In the genomic region with DNA sequence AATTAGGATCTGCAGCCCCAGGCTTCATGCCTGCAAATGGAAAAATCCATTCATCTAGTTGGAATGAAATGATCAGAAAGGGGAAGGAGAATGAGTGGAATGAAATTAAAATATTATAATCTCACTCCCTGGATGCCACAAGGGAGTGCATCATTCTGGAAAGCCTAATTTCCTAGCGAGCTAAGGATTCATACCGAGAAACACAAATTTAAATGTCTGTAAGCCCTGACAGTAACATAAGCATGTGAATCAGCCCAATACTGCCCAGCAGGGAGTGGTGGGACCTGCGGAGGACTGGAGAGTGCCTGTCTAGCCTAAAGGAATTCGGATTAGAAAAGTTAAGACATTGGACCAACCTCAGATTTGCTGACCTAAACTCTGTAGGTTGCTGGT, we compare ENCODE assay signal across 18 cellular contexts. TPM values are rescaled to one million over a fixed set of nuclear protein-coding genes. Genes with fewer than 3 reads are reported as not detected.
A peak's percentile ranks its signal among the peaks of the same experiment; 100 is the strongest.
DNase-seq lines count a peak whose midpoint lies in the region; ATAC-seq and TF ChIP-seq lines count a peak whose summit lies in the region.
"Had no signal": no experiment of that assay in that cellular context is flagged by ENCODE, and none has a peak within 500 bp of the region (broad histone marks: within the 10 kb centered on the region; RNA-seq: fewer than 3 reads in every experiment).

No MANE protein-coding gene starts in this region.

- H3K9me3 Mint-ChIP-seq in WTC11, result peaks cover 6% of the 10 kb centered on the region
- H3K9me3 Mint-ChIP-seq: naive B cell had no signal

- peak overlapping the region; percentile 98 for H3K27ac Mint-ChIP-seq in WTC11

- CTCF ChIA-PET in WTC11 (lab: Charles Lee), result interaction anchor here (1.0 to 2.5 kb wide), 5 partner anchors 38 to 123 kb away, joined by 3 to 18 read pairs (median 8); a partner anchor contains a TSS

- peak overlapping the region; percentile 54 for H3K4me3 Mint-ChIP-seq in WTC11
- H3K4me3 Mint-ChIP-seq: naive B cell had no signal

- H3K4me3 ChIP-seq in AG09309 (ENCODE audit: control insufficient read depth, low read depth, low read length), result no peak overlapping the region
- H3K4me3 ChIP-seq: BLaER1 treated with 17β-estradiol and CSF1 and Interleukin-3, amounts not matched to agents 10 nM and 100 nM; SJCRH30 had no signal

- H3K4me1 Mint-ChIP-seq in WTC11, result peaks cover 53% of the 10 kb centered on the region

- POLR2A ChIA-PET in WTC11 (lab: Charles Lee), result interaction anchor here (1.4 kb wide), 1 partner anchor 49 kb away, joined by 4 read pairs; a partner anchor contains a TSS

- H3K36me3 Mint-ChIP-seq in WTC11, result peaks cover 13% of the 10 kb centered on the region

- in situ Hi-C loops in G401 (cut with HindIII; ENCODE audit: low sequenced_read_pairs), result no loop called here

- TF ChIP-seq CTCF in AG09309 (IDR thresholded peaks at IDR 0.05; ENCODE audit: control insufficient read depth, insufficient read depth, low read depth, low read length, missing control alignments) (no peak), WTC11 (IDR thresholded peaks at IDR 0.05) (no peak)

- DNase-seq in AG09309 (ENCODE audit: low read depth), result peak; percentile 20
- peak; percentile 19 for DNase-seq in G401 (ENCODE audit: low spot score)
- peak; percentile 54 for DNase-seq in WTC11 (ENCODE audit: low spot score)
- DNase-seq in iPS-NIHi11 (ENCODE audit: low spot score), result peak; percentile 50
- DNase-seq in NCI-H2171 treated with DMSO at 0.1 percent for 48 hours (lab: John Stamatoyannopoulos, UW), result no peak
- no peak for DNase-seq in CD1c-positive myeloid dendritic cell (ENCODE audit: extremely low spot score)
- DNase-seq in stimulated activated CD4-positive, alpha-beta T cell treated with anti-CD3 and anti-CD28 coated beads, Interleukin-4, amount 100 ng/mL, for 24 hours, result no peak
- DNase-seq: activated CD8-positive, alpha-beta memory T cell treated with anti-CD3 and anti-CD28 coated beads, Interleukin-2, amount 50 U/mL, for 48 hours; effector CD4-positive, alpha-beta T cell; GF-D8; left colon; naive B cell; retina; SJCRH30; stimulated activated CD4-positive, alpha-beta T cell treated with anti-CD3 and anti-CD28 coated beads, Interleukin-2, amount 100 ng/mL, for 24 hours had no signal

- ATAC-seq in WTC11 (peak; percentile 60), HG03432 (IDR thresholded peaks at IDR 0.05; ENCODE audit: unreplicated experiment) (no peak)
- ATAC-seq: HCT116, left colon had no signal

- H3K27me3 Mint-ChIP-seq in WTC11 (ENCODE audit: low read depth), result no peaks in the 10 kb centered on the region
- H3K27me3 Mint-ChIP-seq: naive B cell had no signal

TF ChIP-seq in WTC11, 78 proteins besides CTCF, POLR2A, EP300 and RAD21:
- TF ChIP-seq ATF1 (CRISPR knock-in tag; IDR thresholded peaks at IDR 0.05) (no peak), ETV6 (CRISPR knock-in tag; IDR thresholded peaks at IDR 0.05) (0 out of 2 replicates have a peak, but pooled peaks have one; percentile 46)

RNA-seq across cellular contexts. Expression of a gene that starts 38.3 kb away (rescaled TPM):
- total RNA-seq in G401 (2014; rRNA removed; shearing (Covaris generic)), result 7.6 and 16.7 TPM in 2 replicates
- 16.9 to 23.3 TPM (median 16.9 TPM) in 3 replicates for total RNA-seq in WTC11 (2021)

RNA-seq across cellular contexts. Expression of a gene that starts 48.8 kb away (rescaled TPM):
- 9.0 and 12.3 TPM in 2 replicates for total RNA-seq in G401 (2014; rRNA removed; shearing (Covaris generic))
- total RNA-seq in WTC11 (2021), result 11.2 to 11.3 TPM (median 11.2 TPM) in 3 replicates
- total RNA-seq: SJCRH30 had no signal

RNA-seq across cellular contexts. Expression of a gene that starts 50.8 kb away (rescaled TPM):
- total RNA-seq in G401 (2014; rRNA removed; shearing (Covaris generic)), result 7.1 and 17.8 TPM in 2 replicates
- total RNA-seq in WTC11 (2021), result 9.9 to 12.8 TPM (median 10.1 TPM) in 3 replicates
- total RNA-seq: SJCRH30 had no signal

Comparison
In these comparisons a context has a peak if more than half of its experiments do, and no peak if none do; other contexts are left out.
1. DNase-seq: peak in AG09309 (single experiment), G401 (single experiment), WTC11 (single experiment) and iPS-NIHi11 (single experiment); none in NCI-H2171 treated with DMSO at 0.1 percent for 48 hours (single experiment), CD1c-positive myeloid dendritic cell (single experiment) and stimulated activated CD4-positive, alpha-beta T cell treated with anti-CD3 and anti-CD28 coated beads, Interleukin-4, amount 100 ng/mL, for 24 hours (single experiment).